21 cellular contexts compared by ENCODE assay signal in genomic region chr7:95922191-95922590, GRCh38.
"Had no signal": no experiment of that assay in that cellular context is flagged by ENCODE, and none has a peak within 500 bp of the region (broad histone marks: within the 10 kb centered on the region; RNA-seq: fewer than 3 reads in every experiment).

No MANE protein-coding gene starts in this region.

- H3K27ac Mint-ChIP-seq: activated CD4-positive, alpha-beta memory T cell treated with anti-CD3 and anti-CD28 coated beads for 36 hours; activated CD8-positive, alpha-beta memory T cell treated with anti-CD3 and anti-CD28 coated beads, Interleukin-2, amount 10 ng/mL, durations not matched to agents 7 days and 5 days; memory B cell; naive thymus-derived CD8-positive, alpha-beta T cell had no signal

- H3K36me3 ChIP-seq: cardiac muscle cell, left lung, tibial artery had no signal

- H3K36me3 Mint-ChIP-seq: activated CD4-positive, alpha-beta memory T cell treated with anti-CD3 and anti-CD28 coated beads for 36 hours; activated CD8-positive, alpha-beta memory T cell treated with anti-CD3 and anti-CD28 coated beads, Interleukin-2, amount 10 ng/mL, durations not matched to agents 7 days and 5 days; memory B cell; naive thymus-derived CD8-positive, alpha-beta T cell had no signal

- H3K27ac ChIP-seq: cardiac muscle cell, left lung, skin epidermis, tibial artery, VCaP had no signal

- DNase-seq: activated CD4-positive, alpha-beta memory T cell treated with anti-CD3 and anti-CD28 coated beads for 36 hours; activated CD8-positive, alpha-beta memory T cell treated with anti-CD3 and anti-CD28 coated beads, Interleukin-2, amount 10 ng/mL, durations not matched to agents 7 days and 5 days; activated effector memory CD4-positive, alpha-beta T cell treated with Interleukin-2 at 50 U/mL for 16 hours; activated naive CD4-positive, alpha-beta T cell treated with anti-CD3 and anti-CD28 coated beads, Interleukin-2, amount 50 U/mL, for 16 hours; activated T-cell treated with anti-CD3 and anti-CD28 coated beads, Interleukin-2, amount 50 U/mL, for 1 hour; glutamatergic neuron; hypothalamus; kidney; left lung; mucosa of descending colon; naive thymus-derived CD8-positive, alpha-beta T cell; posterior cingulate gyrus; stimulated activated CD4-positive, alpha-beta T cell treated with anti-CD3 and anti-CD28 coated beads, Interleukin-15, amount 100 ng/mL, for 24 hours; stimulated activated CD4-positive, alpha-beta T cell treated with anti-CD3 and anti-CD28 coated beads, Interleukin-4, amount 100 ng/mL, for 24 hours; stimulated activated naive CD4-positive, alpha-beta T cell; T1000; tibial artery had no signal

- H3K9me3 Mint-ChIP-seq: activated CD4-positive, alpha-beta memory T cell treated with anti-CD3 and anti-CD28 coated beads for 36 hours; memory B cell; naive thymus-derived CD8-positive, alpha-beta T cell had no signal

- H3K4me3 ChIP-seq: cardiac muscle cell, left lung, mucosa of descending colon, skin epidermis, tibial artery had no signal

- H3K4me1 Mint-ChIP-seq: memory B cell; naive thymus-derived CD8-positive, alpha-beta T cell had no signal

- H3K27me3 Mint-ChIP-seq: memory B cell had no signal

- H3K4me1 ChIP-seq: left lung, tibial artery had no signal

- H3K27me3 ChIP-seq: cardiac muscle cell, left lung, tibial artery had no signal

- H3K9me3 ChIP-seq: left lung, mucosa of descending colon, tibial artery had no signal

- H3K4me3 Mint-ChIP-seq: activated CD4-positive, alpha-beta memory T cell treated with anti-CD3 and anti-CD28 coated beads for 36 hours; activated CD8-positive, alpha-beta memory T cell treated with anti-CD3 and anti-CD28 coated beads, Interleukin-2, amount 10 ng/mL, durations not matched to agents 7 days and 5 days; memory B cell; naive thymus-derived CD8-positive, alpha-beta T cell had no signal
